In genomic region chr6:74066168-74066871, GRCh38 we compare ENCODE assay signal across 1 cellular context.
TF ChIP-seq lines count a peak whose summit lies in the region.

No MANE protein-coding gene starts in this region.

TF ChIP-seq in SK-N-SH treated with all-trans-retinoic acid at 6 μM for 48 hours, 23 proteins besides CTCF, POLR2A, EP300 and RAD21 (continued from another document):
- TF ChIP-seq POU6F1 (CRISPR knock-in tag; IDR thresholded peaks at IDR 0.05; ENCODE audit: borderline replicate concordance, low read depth) (no peak), TSHZ2 (CRISPR knock-in tag; IDR thresholded peaks at IDR 0.05) (no peak)
TF ChIP-seq in SK-N-SH treated with all-trans-retinoic acid at 6 μM for 48 hours: peak in this region for 0.
